9 cellular contexts compared by ENCODE assay signal in genomic region chr5:11227064-11227463, GRCh38.
"Had no signal": no experiment of that assay in that cellular context is flagged by ENCODE, and none has a peak within 500 bp of the region (broad histone marks: within the 10 kb centered on the region; RNA-seq: fewer than 3 reads in every experiment).

No MANE protein-coding gene starts in this region.

- H3K4me1 ChIP-seq: HAP-1 had no signal

- H3K36me3 ChIP-seq: HAP-1 had no signal

- H3K4me3 ChIP-seq: GM23248, HAP-1, K562 had no signal

- H3K9me3 ChIP-seq: HAP-1 had no signal

- H3K27ac ChIP-seq: GM23248 had no signal

- FAIRE-seq: HTR-8/SVneo, K562 had no signal

- DNase-seq: GM23248, GOT3, H7, HFFc6, IMR-90 had no signal

- ATAC-seq: HCT116, K562 had no signal
